Comparison of ENCODE assay signal across 9 cellular contexts in the genomic region with DNA sequence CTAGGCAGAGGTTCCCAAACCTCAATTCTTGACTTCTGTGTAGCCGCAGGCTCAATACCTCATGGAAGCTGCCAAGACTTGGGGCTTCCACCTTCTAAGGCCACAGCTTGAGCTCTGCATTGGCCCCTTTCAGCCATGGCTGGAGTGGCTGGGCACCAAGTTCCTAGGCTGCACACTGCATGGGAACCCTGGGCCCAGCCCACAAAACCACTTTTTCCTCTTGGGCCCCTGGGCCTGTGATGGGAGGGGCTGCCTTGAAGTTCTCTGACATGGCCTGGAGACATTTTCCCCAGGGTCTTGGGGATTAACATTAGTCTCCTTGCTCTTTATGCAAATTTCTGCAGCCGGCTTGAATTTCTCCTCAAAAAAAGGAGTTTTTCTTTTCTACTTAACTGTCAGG. TPM values are rescaled to one million over a fixed set of nuclear protein-coding genes. Genes with fewer than 3 reads are reported as not detected.
"Had no signal": no experiment of that assay in that cellular context is flagged by ENCODE, and none has a peak within 500 bp of the region (broad histone marks: within the 10 kb centered on the region; RNA-seq: fewer than 3 reads in every experiment).

No MANE protein-coding gene starts in this region.

- H3K36me3 ChIP-seq: HAP-1 had no signal

- H3K4me2 ChIP-seq: GM23338 had no signal

- H3K4me1 ChIP-seq: HAP-1 had no signal

- H3K4me1 Mint-ChIP-seq: GM23338 had no signal

- H3K27ac ChIP-seq: GM23248 had no signal

- H3K4me3 Mint-ChIP-seq: GM23338, H9, HFFc6 had no signal

- H2AFZ ChIP-seq: GM23248, GM23338 had no signal

- H3K27ac Mint-ChIP-seq: GM23338, H9, HFFc6 had no signal

- H3K9ac ChIP-seq: GM23248 had no signal

- DNase-seq: GM23248, GOT3, H7, H9, HCEC 1CT, HFFc6 had no signal

- H3K4me3 ChIP-seq: GM23248, GM23338, HAP-1 had no signal

- H3K9me3 Mint-ChIP-seq: GM23338, HFFc6 had no signal

RNA-seq across cellular contexts. Expression of a gene that starts 35.0 kb away (rescaled TPM):
- total RNA-seq: GM23248, GM23338, H1, H7, H9, HFFc6 had no signal
- polyA plus RNA-seq: GM23248, GM23338, H1 had no signal
